Comparison of ENCODE assay signal across 1 cellular context in the genomic region with DNA sequence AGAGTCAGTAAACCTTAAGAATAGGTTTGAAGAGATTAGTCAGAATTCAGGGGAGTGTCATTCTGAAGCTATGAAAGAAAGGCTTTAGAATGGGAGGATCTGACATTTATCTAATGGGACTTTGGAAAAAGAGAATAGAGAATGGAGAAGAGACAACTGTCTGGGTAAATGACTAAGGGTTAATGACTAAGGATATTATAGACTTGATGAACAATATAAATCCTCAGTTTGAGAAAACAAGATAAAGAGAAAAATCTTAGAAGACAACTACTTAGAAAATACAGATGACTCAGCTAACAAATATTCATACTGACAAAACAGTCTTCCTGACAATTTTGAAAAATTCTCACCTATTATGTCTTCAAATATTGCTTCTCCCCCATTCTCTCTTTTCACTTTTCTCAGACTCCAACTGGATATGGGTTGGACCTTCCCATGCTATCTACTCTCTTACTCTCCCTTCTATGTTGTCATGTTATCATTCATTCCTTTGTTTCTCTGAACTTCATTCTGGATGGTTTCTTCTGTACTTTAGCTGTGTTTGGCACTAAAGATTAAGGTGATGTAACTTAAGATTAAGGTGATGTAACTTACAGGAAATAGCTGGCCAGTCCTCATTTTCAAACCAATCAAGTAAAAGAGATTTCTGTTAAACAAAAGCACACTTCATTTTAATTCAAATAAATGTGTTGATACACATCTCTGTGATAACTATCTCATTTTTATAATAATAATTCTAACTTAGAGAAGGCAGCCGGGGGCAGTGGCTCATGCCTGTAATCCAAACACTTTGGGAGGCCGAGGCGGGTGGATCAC.
A peak's percentile ranks its signal among the peaks of the same experiment; 100 is the strongest.
TF ChIP-seq lines count a peak whose summit lies in the region.

No MANE protein-coding gene starts in this region.

TF ChIP-seq in K562, 482 proteins besides CTCF, POLR2A, EP300 and RAD21 (continued from another document):
- TF ChIP-seq, protein P1, sequence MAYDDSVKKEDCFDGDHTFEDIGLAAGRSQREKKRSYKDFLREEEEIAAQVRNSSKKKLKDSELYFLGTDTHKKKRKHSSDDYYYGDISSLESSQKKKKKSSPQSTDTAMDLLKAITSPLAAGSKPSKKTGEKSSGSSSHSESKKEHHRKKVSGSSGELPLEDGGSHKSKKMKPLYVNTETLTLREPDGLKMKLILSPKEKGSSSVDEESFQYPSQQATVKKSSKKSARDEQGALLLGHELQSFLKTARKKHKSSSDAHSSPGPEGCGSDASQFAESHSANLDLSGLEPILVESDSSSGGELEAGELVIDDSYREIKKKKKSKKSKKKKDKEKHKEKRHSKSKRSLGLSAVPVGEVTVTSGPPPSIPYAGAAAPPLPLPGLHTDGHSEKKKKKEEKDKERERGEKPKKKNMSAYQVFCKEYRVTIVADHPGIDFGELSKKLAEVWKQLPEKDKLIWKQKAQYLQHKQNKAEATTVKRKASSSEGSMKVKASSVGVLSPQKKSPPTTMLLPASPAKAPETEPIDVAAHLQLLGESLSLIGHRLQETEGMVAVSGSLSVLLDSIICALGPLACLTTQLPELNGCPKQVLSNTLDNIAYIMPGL (CRISPR knock-in tag; IDR thresholded peaks at IDR 0.05) = no peak
- TF ChIP-seq MTA3 (IDR thresholded peaks at IDR 0.05; ENCODE audit: borderline replicate concordance) = peak; percentile 22; the same call in 1 of the 2 replicates
- no peak for TF ChIP-seq ZKSCAN1 (IDR thresholded peaks at IDR 0.05; ENCODE audit: low read depth, low read length)
- TF ChIP-seq JUN (IDR thresholded peaks at IDR 0.05; ENCODE audit: borderline replicate concordance, low read depth, low read length) = no peak; the same call in 1 of the 2 replicates
- TF ChIP-seq JUN (CRISPR knock-in tag; IDR thresholded peaks at IDR 0.05; ENCODE audit: borderline replicate concordance) = peak; percentile 26; the same call in 1 of the 2 replicates
- TF ChIP-seq ATF3 (IDR thresholded peaks at IDR 0.05) = peak; percentile 100
- TF ChIP-seq ATF3 (CRISPR knock-in tag; conservative IDR thresholded peaks at IDR 0.05) = 0 out of 2 replicates have a peak, but pooled peaks have one; percentile 26
- no peak for TF ChIP-seq ZNF740 (CRISPR knock-in tag; IDR thresholded peaks at IDR 0.05)
- TF ChIP-seq ZNF740 (tag; IDR thresholded peaks at IDR 0.05) = peak in 1 of 2 experiments; percentile 2; a peak in 2 of 4 replicates
- TF ChIP-seq NCOA1 (IDR thresholded peaks at IDR 0.05; ENCODE audit: low read depth) = peak; percentile 64; the same call in 1 of the 2 replicates
- no peak for TF ChIP-seq RHOXF2B (CRISPR knock-in tag; conservative IDR thresholded peaks at IDR 0.05)
- TF ChIP-seq ZFP30 (CRISPR knock-in tag; IDR thresholded peaks at IDR 0.05; ENCODE audit: borderline replicate concordance) = no peak
- TF ChIP-seq ZNF589 (CRISPR knock-in tag; IDR thresholded peaks at IDR 0.05; ENCODE audit: low read depth) = 0 out of 2 replicates have a peak, but pooled peaks have one; percentile 50
- peak; percentile 97 for TF ChIP-seq ATF7 (IDR thresholded peaks at IDR 0.05)
- TF ChIP-seq ADNP (tag; IDR thresholded peaks at IDR 0.05) = peak; percentile 76
- no peak for TF ChIP-seq NUFIP1 (IDR thresholded peaks at IDR 0.05; ENCODE audit: partially characterized antibody)
- peak; percentile 84 for TF ChIP-seq EHMT2 (IDR thresholded peaks at IDR 0.05)
- 0 out of 2 replicates have a peak, but pooled peaks have one; percentile 90 for TF ChIP-seq FOXJ2 (tag; IDR thresholded peaks at IDR 0.05)
- peak; percentile 89; the same call in 1 of the 2 replicates for TF ChIP-seq JUND (IDR thresholded peaks at IDR 0.05; ENCODE audit: borderline replicate concordance, low read depth, low read length)
- peak; percentile 92 for TF ChIP-seq JUND (tag; IDR thresholded peaks at IDR 0.05; ENCODE audit: borderline replicate concordance, low read depth, low read length)
- peak; percentile 94 for TF ChIP-seq MTA1 (IDR thresholded peaks at IDR 0.05; ENCODE audit: borderline replicate concordance)
- peak; percentile 85; the same call in 1 of the 2 replicates for TF ChIP-seq ZEB2 (IDR thresholded peaks at IDR 0.05)
- TF ChIP-seq TBL1XR1 (IDR thresholded peaks at IDR 0.05; ENCODE audit: low read length in 2 of 2) = peak in 1 of 2 experiments; percentile 56; a peak in 2 of 4 replicates
- TF ChIP-seq GABPA (tag; conservative IDR thresholded peaks at IDR 0.05; ENCODE audit: low read depth) = peak; percentile 53; the same call in 1 of the 2 replicates
- peak; percentile 69; the same call in 1 of the 2 replicates for TF ChIP-seq NCOR1 (IDR thresholded peaks at IDR 0.05)
- TF ChIP-seq C11orf30 (IDR thresholded peaks at IDR 0.05; ENCODE audit: low read depth) = peak; percentile 97
- TF ChIP-seq GTF3C2 (IDR thresholded peaks at IDR 0.05; ENCODE audit: borderline replicate concordance, extremely low read depth, insufficient read length) = no peak
- 0 out of 3 replicates have a peak, but pooled peaks of 1 of the 2 experiments have one; percentile 15 for TF ChIP-seq CBX3 (IDR thresholded peaks at IDR 0.05; ENCODE audit: borderline replicate concordance in 1 of 2, low read length in 2 of 2)
- peak; percentile 63 for TF ChIP-seq MTA2 (IDR thresholded peaks at IDR 0.05; ENCODE audit: low read depth)
- peak; percentile 97 for TF ChIP-seq NBN (IDR thresholded peaks at IDR 0.05; ENCODE audit: low read depth)
